In genomic region chr12:106246891-106247730, GRCh38 we compare ENCODE assay signal across 7 cellular contexts. TPM values are rescaled to one million over a fixed set of nuclear protein-coding genes. Genes with fewer than 3 reads are reported as not detected.
A peak's percentile ranks its signal among the peaks of the same experiment; 100 is the strongest.
DNase-seq lines count a peak whose midpoint lies in the region; ATAC-seq and TF ChIP-seq lines count a peak whose summit lies in the region.

No MANE protein-coding gene starts in this region.

- peak; percentile 51 for DNase-seq in RPMI8226
- peak; percentile 65 for DNase-seq in glomerular visceral epithelial cell (ENCODE audit: extremely low spot score)
- peak; percentile 22 for DNase-seq in occipital lobe (lab: John Stamatoyannopoulos, UW)
- DNase-seq in vagina (ENCODE audit: extremely low spot score in 2 of 2) = peak; percentile 87 to 91

- no peak for TF ChIP-seq CTCF in vagina (IDR thresholded peaks at IDR 0.05)

- no peak overlapping the region for H3K27ac Mint-ChIP-seq in activated naive CD4-positive, alpha-beta T cell treated with anti-CD3 and anti-CD28 coated beads, Interleukin-2, amount 50 U/mL, for 24 hours

- no peaks in the 10 kb centered on the region for H3K27me3 Mint-ChIP-seq in activated naive CD4-positive, alpha-beta T cell treated with anti-CD3 and anti-CD28 coated beads, Interleukin-2, amount 50 U/mL, for 24 hours

- TF ChIP-seq POLR2A in GM18505 (IDR thresholded peaks at IDR 0.05; ENCODE audit: borderline replicate concordance, extremely low read depth, insufficient read depth, insufficient read length) (no peak), vagina (IDR thresholded peaks at IDR 0.05) (no peak)

- no peaks in the 10 kb centered on the region for H3K9me3 Mint-ChIP-seq in activated naive CD4-positive, alpha-beta T cell treated with anti-CD3 and anti-CD28 coated beads, Interleukin-2, amount 50 U/mL, for 24 hours

- no peaks in the 10 kb centered on the region for H3K9me3 ChIP-seq in vagina

- peak overlapping the region; percentile 76 to 84 for H3K4me3 ChIP-seq in vagina

- no peaks in the 10 kb centered on the region for H3K27me3 ChIP-seq in vagina

- H3K36me3 Mint-ChIP-seq in activated naive CD4-positive, alpha-beta T cell treated with anti-CD3 and anti-CD28 coated beads, Interleukin-2, amount 50 U/mL, for 24 hours = peaks cover 1% of the 10 kb centered on the region

- peak overlapping the region; percentile 99 for H3K27ac ChIP-seq in vagina

- intact Hi-C loops in vagina (cut with DNase I) = loop anchor here (1.0 kb wide), 1 partner anchor 55 kb away; the partner anchor contains the start of gene TCP11L2

- peaks cover 53% of the 10 kb centered on the region for H3K4me1 ChIP-seq in vagina

- no peaks in the 10 kb centered on the region for H3K36me3 ChIP-seq in vagina

- ATAC-seq in GM18505 (IDR thresholded peaks at IDR 0.05; ENCODE audit: unreplicated experiment) = peak; percentile 29
- peak; percentile 26 for ATAC-seq in HG02870 (IDR thresholded peaks at IDR 0.05; ENCODE audit: unreplicated experiment)

- peaks cover 35% of the 10 kb centered on the region for H3K4me1 Mint-ChIP-seq in activated naive CD4-positive, alpha-beta T cell treated with anti-CD3 and anti-CD28 coated beads, Interleukin-2, amount 50 U/mL, for 24 hours

- H3K4me3 Mint-ChIP-seq in activated naive CD4-positive, alpha-beta T cell treated with anti-CD3 and anti-CD28 coated beads, Interleukin-2, amount 50 U/mL, for 24 hours = peak overlapping the region; percentile 80

RNA-seq across cellular contexts. Expression of gene CKAP4, which starts 0.7 kb away (rescaled TPM):
- total RNA-seq in occipital lobe = 20.3 TPM
- total RNA-seq in vagina = 42.5 TPM

RNA-seq across cellular contexts. Expression of gene TCP11L2, which starts 55.4 kb away (rescaled TPM):
- total RNA-seq in occipital lobe = 39.8 TPM
- total RNA-seq in vagina = 47.1 TPM

Comparison
In these comparisons a context has a peak if more than half of its experiments do, and no peak if none do; other contexts are left out.
1. Peak in every context shown above with its lines: DNase-seq, ATAC-seq, H3K4me3 ChIP-seq and H3K27ac ChIP-seq.
2. DNase-seq: peak in every context shown above with its lines; median percentile 89 in vagina; 65 in glomerular visceral epithelial cell; 51 in RPMI8226; 22 in occipital lobe.